9 cellular contexts compared by ENCODE assay signal in genomic region chr6:124965424-124965850, GRCh38. TPM values are rescaled to one million over a fixed set of nuclear protein-coding genes. Genes with fewer than 3 reads are reported as not detected.
DNase-seq lines count a peak whose midpoint lies in the region; FAIRE-seq and TF ChIP-seq lines count a peak whose summit lies in the region.
"Not testable (repeated sequence)": the region's sequence is repeated elsewhere in the genome, so short reads cannot be mapped to it uniquely, and the experiment has no call there.
"Had no signal": no experiment of that assay in that cellular context is flagged by ENCODE, and none has a peak within 500 bp of the region (broad histone marks: within the 10 kb centered on the region; RNA-seq: fewer than 3 reads in every experiment).

No MANE protein-coding gene starts in this region.

- not testable (repeated sequence) for H3K36me3 ChIP-seq in astrocyte (ENCODE audit: insufficient read depth, low read length); left ventricle myocardium inferior
- H3K36me3 ChIP-seq in skeletal muscle satellite cell (ENCODE audit: insufficient read depth, low read length) = peaks cover 11% of the 10 kb centered on the region

- not testable (repeated sequence) for TF ChIP-seq CTCF in astrocyte (IDR thresholded peaks at IDR 0.05; ENCODE audit: insufficient read depth, low read depth, low read length); left ventricle myocardium inferior (IDR thresholded peaks at IDR 0.05; ENCODE audit: borderline replicate concordance); nephron progenitor cell (IDR thresholded peaks at IDR 0.05)

- H3K9me3 Mint-ChIP-seq in astrocyte (ENCODE audit: unreplicated experiment); dendritic cell treated with granulocyte-macrophage colony-stimulating factor and Interleukin-4, amounts not matched to agents 40 ng/mL and 50 ng/mL, for 4 days; nephron progenitor cell: not testable (repeated sequence)

- FAIRE-seq in astrocyte (lab: Jason Lieb, UNC) = not testable (repeated sequence)

- H3K27me3 Mint-ChIP-seq in astrocyte (ENCODE audit: low read depth, unreplicated experiment); dendritic cell treated with granulocyte-macrophage colony-stimulating factor and Interleukin-4, amounts not matched to agents 40 ng/mL and 50 ng/mL, for 4 days; nephron progenitor cell (ENCODE audit: low read depth, poor library complexity): not testable (repeated sequence)

- intact Hi-C loops in dendritic cell treated with granulocyte-macrophage colony-stimulating factor and Interleukin-4, amounts not matched to agents 40 ng/mL and 50 ng/mL, for 4 days (cut with micrococcal nuclease) = loop anchor here (10.0 kb wide), 1 partner anchor 139 kb away; no protein-coding TSS in a partner anchor
- intact Hi-C loops in left ventricle myocardium inferior (cut with micrococcal nuclease) = not testable (repeated sequence)

- H3K27ac Mint-ChIP-seq in astrocyte (ENCODE audit: unreplicated experiment) = not testable (repeated sequence)
- H3K27ac Mint-ChIP-seq in dendritic cell treated with granulocyte-macrophage colony-stimulating factor and Interleukin-4, amounts not matched to agents 40 ng/mL and 50 ng/mL, for 4 days = peak overlapping the region; percentile 18
- H3K27ac Mint-ChIP-seq in nephron progenitor cell = peak overlapping the region; percentile 17

- H4K20me1 ChIP-seq in astrocyte (ENCODE audit: insufficient read depth, low read length) = peaks cover 50% of the 10 kb centered on the region

- H3K9ac ChIP-seq in astrocyte (ENCODE audit: low read length) = peak overlapping the region; percentile 23
- H3K9ac ChIP-seq in skeletal muscle satellite cell (ENCODE audit: low read depth, low read length) = not testable (repeated sequence)

- not testable (repeated sequence) for H3K27me3 ChIP-seq in astrocyte (ENCODE audit: insufficient read depth, low read length); left ventricle myocardium inferior (ENCODE audit: low read depth); skeletal muscle satellite cell (ENCODE audit: control insufficient read depth, insufficient read depth, low read length)

- H3K4me1 Mint-ChIP-seq in astrocyte (ENCODE audit: low read depth, unreplicated experiment) (peaks cover 34% of the 10 kb centered on the region), nephron progenitor cell (peaks cover 57% of the 10 kb centered on the region)
- H3K4me1 Mint-ChIP-seq in dendritic cell treated with granulocyte-macrophage colony-stimulating factor and Interleukin-4, amounts not matched to agents 40 ng/mL and 50 ng/mL, for 4 days (ENCODE audit: low read depth) = peaks cover 53% of the 10 kb centered on the region

- peaks cover 91% of the 10 kb centered on the region for H3K79me2 ChIP-seq in astrocyte (ENCODE audit: insufficient read depth, low read length)

- H3K4me3 ChIP-seq in astrocyte (ENCODE audit: insufficient read depth, low read depth, low read length) (peak overlapping the region; percentile 22), left ventricle myocardium inferior (peak overlapping the region; percentile 91), skeletal muscle satellite cell (ENCODE audit: low read length) (peak overlapping the region; percentile 19)

- not testable (repeated sequence) for H3K36me3 Mint-ChIP-seq in astrocyte (ENCODE audit: low read depth, unreplicated experiment)
- H3K36me3 Mint-ChIP-seq in dendritic cell treated with granulocyte-macrophage colony-stimulating factor and Interleukin-4, amounts not matched to agents 40 ng/mL and 50 ng/mL, for 4 days (ENCODE audit: low read depth) = peaks cover 35% of the 10 kb centered on the region
- peaks cover 21% of the 10 kb centered on the region for H3K36me3 Mint-ChIP-seq in nephron progenitor cell (ENCODE audit: low read depth)

- not testable (repeated sequence) for H3K9me3 ChIP-seq in astrocyte (ENCODE audit: insufficient read depth, low read depth, low read length); left ventricle myocardium inferior (replicated peaks); skeletal muscle satellite cell (replicated peaks; ENCODE audit: low read length)

- H3K4me3 Mint-ChIP-seq in astrocyte (ENCODE audit: unreplicated experiment) = peak overlapping the region; percentile 95
- H3K4me3 Mint-ChIP-seq in dendritic cell treated with granulocyte-macrophage colony-stimulating factor and Interleukin-4, amounts not matched to agents 40 ng/mL and 50 ng/mL, for 4 days = peak overlapping the region; percentile 6
- peak overlapping the region; percentile 94 for H3K4me3 Mint-ChIP-seq in nephron progenitor cell

- H3K4me2 ChIP-seq in astrocyte (ENCODE audit: low read length) = peak overlapping the region; percentile 88
- H3K4me2 ChIP-seq in skeletal muscle satellite cell (ENCODE audit: low read length) = peak overlapping the region; percentile 85

- not testable (repeated sequence) for H2AFZ ChIP-seq in astrocyte (ENCODE audit: low read depth, low read length)

- H3K27ac ChIP-seq in astrocyte (ENCODE audit: low read depth, low read length) = not testable (repeated sequence)
- H3K27ac ChIP-seq in left ventricle myocardium inferior (replicated peaks) = peak overlapping the region; percentile 93

- peaks cover 37% of the 10 kb centered on the region for H3K4me1 ChIP-seq in astrocyte (ENCODE audit: insufficient read depth, low read length)
- H3K4me1 ChIP-seq in left ventricle myocardium inferior = peaks cover 77% of the 10 kb centered on the region
- peaks cover 50% of the 10 kb centered on the region for H3K4me1 ChIP-seq in skeletal muscle satellite cell (ENCODE audit: control insufficient read depth, insufficient read depth, low read length)

- DNase-seq in DMS53 (lab: John Stamatoyannopoulos, UW) (peak; percentile 16), NCI-H226 (peak; percentile 42), astrocyte (ENCODE audit: low read depth) (peak; percentile 26)
- DNase-seq in left ventricle myocardium inferior, nephron progenitor cell: not testable (repeated sequence)

RNA-seq across cellular contexts. Expression of gene RNF217, which starts 3.2 kb away (rescaled TPM):
- total RNA-seq in astrocyte = 49.4 and 53.3 TPM in 2 replicates
- total RNA-seq in left ventricle myocardium inferior = 14.1 TPM
- 8.1 and 9.4 TPM in 2 replicates for total RNA-seq in skeletal muscle satellite cell (2012; rRNA removed)
- total RNA-seq: CD8-positive, alpha-beta T cell; naive thymus-derived CD8-positive, alpha-beta T cell had no signal

Comparison
In these comparisons a context has a peak if more than half of its experiments do, and no peak if none do; other contexts are left out.
1. H3K4me3 ChIP-seq: peak in every context shown above with its lines; median percentile 91 in left ventricle myocardium inferior; 22 in astrocyte; 19 in skeletal muscle satellite cell.
2. H3K4me3 Mint-ChIP-seq: peak in every context shown above with its lines; median percentile 95 in astrocyte; 94 in nephron progenitor cell; 6 in dendritic cell treated with granulocyte-macrophage colony-stimulating factor and Interleukin-4, amounts not matched to agents 40 ng/mL and 50 ng/mL, for 4 days.